In the genomic region with DNA sequence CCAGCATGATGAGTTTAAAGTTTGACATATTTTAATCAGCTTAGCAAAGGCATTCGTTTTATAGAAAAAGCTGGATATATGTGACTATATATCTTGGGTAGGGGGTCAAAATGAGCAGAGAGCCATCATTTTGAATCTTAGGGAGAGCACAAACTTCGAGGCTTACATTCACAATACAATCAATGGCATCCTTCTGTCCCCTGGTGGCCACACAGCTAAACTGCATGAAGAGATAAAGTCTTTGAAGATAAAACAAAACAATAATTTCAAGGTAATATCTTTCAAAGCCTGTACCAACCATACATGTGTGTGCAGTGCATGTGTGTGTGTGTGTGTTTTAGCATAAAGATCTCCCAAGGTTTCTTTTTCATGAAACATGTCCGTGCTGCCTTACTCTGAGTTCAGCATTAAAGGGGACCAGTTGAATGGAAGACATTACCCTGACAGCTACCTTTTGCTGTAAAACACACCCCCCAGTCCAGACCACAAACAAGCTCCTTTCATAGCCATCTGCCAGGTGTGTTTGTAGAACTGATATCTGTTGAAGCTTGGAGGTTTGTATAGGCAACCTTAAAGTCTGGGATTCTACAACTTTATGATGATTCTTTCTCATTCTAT, we compare ENCODE assay signal across 1 cellular context.
A peak's percentile ranks its signal among the peaks of the same experiment; 100 is the strongest.
TF ChIP-seq lines count a peak whose summit lies in the region.

No MANE protein-coding gene starts in this region.

TF ChIP-seq in GM12878, 131 proteins besides CTCF, POLR2A, EP300 and RAD21 (continued from another document):
- TF ChIP-seq, protein P1, sequence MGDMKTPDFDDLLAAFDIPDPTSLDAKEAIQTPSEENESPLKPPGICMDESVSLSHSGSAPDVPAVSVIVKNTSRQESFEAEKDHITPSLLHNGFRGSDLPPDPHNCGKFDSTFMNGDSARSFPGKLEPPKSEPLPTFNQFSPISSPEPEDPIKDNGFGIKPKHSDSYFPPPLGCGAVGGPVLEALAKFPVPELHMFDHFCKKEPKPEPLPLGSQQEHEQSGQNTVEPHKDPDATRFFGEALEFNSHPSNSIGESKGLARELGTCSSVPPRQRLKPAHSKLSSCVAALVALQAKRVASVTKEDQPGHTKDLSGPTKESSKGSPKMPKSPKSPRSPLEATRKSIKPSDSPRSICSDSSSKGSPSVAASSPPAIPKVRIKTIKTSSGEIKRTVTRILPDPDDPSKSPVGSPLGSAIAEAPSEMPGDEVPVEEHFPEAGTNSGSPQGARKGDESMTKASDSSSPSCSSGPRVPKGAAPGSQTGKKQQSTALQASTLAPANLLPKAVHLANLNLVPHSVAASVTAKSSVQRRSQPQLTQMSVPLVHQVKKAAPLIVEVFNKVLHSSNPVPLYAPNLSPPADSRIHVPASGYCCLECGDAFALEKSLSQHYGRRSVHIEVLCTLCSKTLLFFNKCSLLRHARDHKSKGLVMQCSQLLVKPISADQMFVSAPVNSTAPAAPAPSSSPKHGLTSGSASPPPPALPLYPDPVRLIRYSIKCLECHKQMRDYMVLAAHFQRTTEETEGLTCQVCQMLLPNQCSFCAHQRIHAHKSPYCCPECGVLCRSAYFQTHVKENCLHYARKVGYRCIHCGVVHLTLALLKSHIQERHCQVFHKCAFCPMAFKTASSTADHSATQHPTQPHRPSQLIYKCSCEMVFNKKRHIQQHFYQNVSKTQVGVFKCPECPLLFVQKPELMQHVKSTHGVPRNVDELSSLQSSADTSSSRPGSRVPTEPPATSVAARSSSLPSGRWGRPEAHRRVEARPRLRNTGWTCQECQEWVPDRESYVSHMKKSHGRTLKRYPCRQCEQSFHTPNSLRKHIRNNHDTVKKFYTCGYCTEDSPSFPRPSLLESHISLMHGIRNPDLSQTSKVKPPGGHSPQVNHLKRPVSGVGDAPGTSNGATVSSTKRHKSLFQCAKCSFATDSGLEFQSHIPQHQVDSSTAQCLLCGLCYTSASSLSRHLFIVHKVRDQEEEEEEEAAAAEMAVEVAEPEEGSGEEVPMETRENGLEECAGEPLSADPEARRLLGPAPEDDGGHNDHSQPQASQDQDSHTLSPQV (IDR thresholded peaks at IDR 0.05): peak; percentile 54; the same call in 1 of the 2 replicates
- no peak for TF ChIP-seq FOS (IDR thresholded peaks at IDR 0.05; ENCODE audit: borderline replicate concordance, extremely low read depth, insufficient read length)
- TF ChIP-seq TCF7 (IDR thresholded peaks at IDR 0.05; ENCODE audit: borderline replicate concordance): 0 out of 2 replicates have a peak, but pooled peaks have one; percentile 33
- TF ChIP-seq SMC3 (IDR thresholded peaks at IDR 0.05; ENCODE audit: borderline replicate concordance, low read length): peak; percentile 98
- TF ChIP-seq ZBED1 (IDR thresholded peaks at IDR 0.05; ENCODE audit: borderline replicate concordance): no peak
